ENCODE assay signal across 8 cellular contexts in genomic region chr9:34929506-34930102, GRCh38. TPM values are rescaled to one million over a fixed set of nuclear protein-coding genes. Genes with fewer than 3 reads are reported as not detected.
DNase-seq lines count a peak whose midpoint lies in the region; ATAC-seq and TF ChIP-seq lines count a peak whose summit lies in the region.

No MANE protein-coding gene starts in this region.

- H2AFZ ChIP-seq in mesenchymal stem cell (ENCODE audit: low read depth, low read length): no peak overlapping the region

- H3K18ac ChIP-seq in mesenchymal stem cell (ENCODE audit: low read depth in 1 of 2, low read length in 2 of 2): no peak overlapping the region

- DNase-seq in AML-193 (lab: John Stamatoyannopoulos, UW): peak; percentile 14 to 42
- DNase-seq in GM13977 (ENCODE audit: low spot score): peak; percentile 62
- peak; percentile 50 for DNase-seq in OCI-M1 (lab: John Stamatoyannopoulos, UW)
- DNase-seq in brain microvascular endothelial cell: peak; percentile 10
- peak; percentile 8 for DNase-seq in mesenchymal stem cell
- DNase-seq in OCI-M2 (lab: John Stamatoyannopoulos, UW; ENCODE audit: unreplicated experiment): no peak
- no peak for DNase-seq in omental fat pad (ENCODE audit: low spot score)

- no peak overlapping the region for H2BK12ac ChIP-seq in mesenchymal stem cell (ENCODE audit: low read length in 2 of 2)

- no peak overlapping the region for H2AK5ac ChIP-seq in mesenchymal stem cell (ENCODE audit: low read length, severe bottlenecking)

- peaks cover 2% of the 10 kb centered on the region for H3K27me3 ChIP-seq in brain microvascular endothelial cell (replicated peaks)
- H3K27me3 ChIP-seq in mesenchymal stem cell (ENCODE audit: control insufficient read depth in 1 of 2, insufficient read depth in 1 of 2, low read length in 2 of 2): peaks cover 14 to 47% of the 10 kb centered on the region in 2 experiments

- no peak overlapping the region for H2BK15ac ChIP-seq in mesenchymal stem cell (ENCODE audit: low read depth, poor library complexity, severe bottlenecking)

- no peak overlapping the region for H2BK120ac ChIP-seq in mesenchymal stem cell (ENCODE audit: low read depth, low read length)

- no peak overlapping the region for H3K14ac ChIP-seq in mesenchymal stem cell (ENCODE audit: low read length in 2 of 2)

- H3K9me3 ChIP-seq in mesenchymal stem cell (ENCODE audit: control insufficient read depth, low read length): peaks cover 11% of the 10 kb centered on the region

- TF ChIP-seq CTCF in GM13977 (IDR thresholded peaks at IDR 0.05; ENCODE audit: extremely low read depth, insufficient read depth, missing control alignments) (peak; percentile 67), brain microvascular endothelial cell (IDR thresholded peaks at IDR 0.05; ENCODE audit: low read depth, low read length, missing control alignments) (peak; percentile 84), omental fat pad (IDR thresholded peaks at IDR 0.05) (no peak)

- no peaks in the 10 kb centered on the region for H3K79me1 ChIP-seq in mesenchymal stem cell (replicated peaks; ENCODE audit: low read length, poor library complexity, severe bottlenecking)

- ATAC-seq in GM18868 (IDR thresholded peaks at IDR 0.05; ENCODE audit: unreplicated experiment): no peak
- ATAC-seq in omental fat pad (ENCODE audit: low FRiP score): no peak

- H3K4me3 ChIP-seq in brain microvascular endothelial cell (ENCODE audit: low read depth, low read length) (no peak overlapping the region), mesenchymal stem cell (ENCODE audit: insufficient read depth in 1 of 2, low read depth in 1 of 2, low read length in 2 of 2) (no peak overlapping the region)

- no peak overlapping the region for H3K4me2 ChIP-seq in mesenchymal stem cell (ENCODE audit: low read length, poor library complexity, severe bottlenecking)

- no peaks in the 10 kb centered on the region for H3K4me1 ChIP-seq in mesenchymal stem cell (ENCODE audit: control insufficient read depth, insufficient read depth, low read depth, low read length)

- no peak overlapping the region for H4K91ac ChIP-seq in mesenchymal stem cell (ENCODE audit: low read length)

- no peak overlapping the region for H3K23ac ChIP-seq in mesenchymal stem cell (ENCODE audit: low read length in 2 of 2)

- H3K27ac ChIP-seq in brain microvascular endothelial cell: no peak overlapping the region
- no peak overlapping the region for H3K27ac ChIP-seq in mesenchymal stem cell (ENCODE audit: low read length, poor library complexity, severe bottlenecking)

- H2BK5ac ChIP-seq in mesenchymal stem cell (ENCODE audit: low read depth, low read length, poor library complexity, severe bottlenecking): no peak overlapping the region

- no peaks in the 10 kb centered on the region for H3K36me3 ChIP-seq in brain microvascular endothelial cell (replicated peaks)
- no peaks in the 10 kb centered on the region for H3K36me3 ChIP-seq in mesenchymal stem cell (ENCODE audit: control insufficient read depth in 1 of 2, insufficient read depth in 2 of 2, low read depth in 1 of 2, low read length in 2 of 2)

- in situ Hi-C loops in GM13977 (cut with MboI; ENCODE audit: low pct_unique_long_range_greater_than_20kb, low sequenced_read_pairs, unreplicated experiment): no loop called here
- in situ Hi-C loops in brain microvascular endothelial cell (cut with HindIII; ENCODE audit: low pct_ligation_motif_present, low sequenced_read_pairs): no loop called here

- H3K9ac ChIP-seq in mesenchymal stem cell (ENCODE audit: low read length): no peak overlapping the region

- H4K8ac ChIP-seq in mesenchymal stem cell (ENCODE audit: low read length): no peak overlapping the region

- WGBS in mesenchymal stem cell: 29% methylated on average over 7 of the region's 7 CpGs

- H3K4ac ChIP-seq in mesenchymal stem cell (ENCODE audit: low read depth in 1 of 2, low read length in 2 of 2): no peak overlapping the region

RNA-seq across cellular contexts. Expression of gene PHF24, which starts 28.5 kb away (rescaled TPM):
- polyA plus RNA-seq in mesenchymal stem cell (2013, experiment 1 of 2): 0.03 TPM
- polyA plus RNA-seq in mesenchymal stem cell (2013, experiment 2 of 2): 0.01 TPM
- under 1 TPM in 3 of 4 donors, not detected in 1; 0.28 to 0.95 (median 0.84) TPM for total RNA-seq in omental fat pad

RNA-seq across cellular contexts. Expression of gene DNAJB5, which starts 59.9 kb away (rescaled TPM):
- 18.0 TPM for polyA plus RNA-seq in mesenchymal stem cell (2013, experiment 1 of 2)
- polyA plus RNA-seq in mesenchymal stem cell (2013, experiment 2 of 2): 17.9 TPM
- total RNA-seq in omental fat pad: 10 to 100 TPM in 2 of 4 donors, 1 to 10 TPM in 2; 6.3 to 17.3 (median 9.8) TPM

Comparison
In these comparisons a context has a peak if more than half of its experiments do, and no peak if none do; other contexts are left out.
1. DNase-seq: peak in AML-193 (2 of 2), GM13977 (single experiment), OCI-M1 (single experiment), brain microvascular endothelial cell (single experiment) and mesenchymal stem cell (single experiment); none in OCI-M2 (single experiment) and omental fat pad (single experiment).
2. CTCF ChIP-seq: peak in GM13977 (single experiment) and brain microvascular endothelial cell (single experiment); none in omental fat pad (0 of 3).